In genomic region chr16:57069053-57069452, GRCh38 we compare ENCODE assay signal across 17 cellular contexts.
"Had no signal": no experiment of that assay in that cellular context is flagged by ENCODE, and none has a peak within 500 bp of the region (broad histone marks: within the 10 kb centered on the region; RNA-seq: fewer than 3 reads in every experiment).

No MANE protein-coding gene starts in this region.

- H3K9me3 Mint-ChIP-seq: activated naive CD4-positive, alpha-beta T cell treated with anti-CD3 and anti-CD28 coated beads for 36 hours; activated T-helper 2 cell treated with anti-CD3 and anti-CD28 coated beads, Interferon-gamma antibody, Interleukin-2, Interleukin-4, amounts not matched to agents 10 μg/mL and 5 μg/mL and 100 μg/mL, durations not matched to agents 14 hours and 24 hours and 36 hours; nephron had no signal

- H3K27ac Mint-ChIP-seq: nephron had no signal

- H3K27me3 ChIP-seq: cardiac muscle cell, tibial artery had no signal

- H3K27ac ChIP-seq: cardiac muscle cell, tibial artery, VCaP had no signal

- H3K36me3 ChIP-seq: cardiac muscle cell had no signal

- H3K4me3 Mint-ChIP-seq: activated naive CD4-positive, alpha-beta T cell treated with anti-CD3 and anti-CD28 coated beads for 36 hours; nephron had no signal

- DNase-seq: activated CD4-positive, CD25-positive, alpha-beta regulatory T cell treated with anti-CD3 and anti-CD28 coated beads, Interleukin-2, amount 50 U/mL, for 72 hours; activated naive CD4-positive, alpha-beta T cell treated with anti-CD3 and anti-CD28 coated beads for 36 hours; activated T-cell treated with anti-CD3 and anti-CD28 coated beads for 4 hours; amniotic stem cell; left cardiac atrium; nucleus accumbens; posterior cingulate gyrus; retina; stimulated activated CD8-positive, alpha-beta memory T cell treated with anti-CD3 and anti-CD28 coated beads, Interleukin-4, amount 100 ng/mL, for 48 hours; stimulated activated naive CD8-positive, alpha-beta T cell treated with anti-CD3 and anti-CD28 coated beads, Interleukin-15, Interleukin-2, amounts not matched to agents 100 U/mL and 50 U/mL, for 24 hours; substantia nigra; T-helper 2 cell; tibial artery had no signal

- H3K4me3 ChIP-seq: cardiac muscle cell, tibial artery had no signal

- ATAC-seq: left cardiac atrium; stimulated activated naive CD8-positive, alpha-beta T cell treated with anti-CD3 and anti-CD28 coated beads, Interleukin-15, Interleukin-2, amounts not matched to agents 100 U/mL and 50 U/mL, for 24 hours had no signal

- H3K4me1 ChIP-seq: tibial artery had no signal

- H3K9me3 ChIP-seq: tibial artery had no signal
